ENCODE assay signal across 10 cellular contexts in the genomic region with DNA sequence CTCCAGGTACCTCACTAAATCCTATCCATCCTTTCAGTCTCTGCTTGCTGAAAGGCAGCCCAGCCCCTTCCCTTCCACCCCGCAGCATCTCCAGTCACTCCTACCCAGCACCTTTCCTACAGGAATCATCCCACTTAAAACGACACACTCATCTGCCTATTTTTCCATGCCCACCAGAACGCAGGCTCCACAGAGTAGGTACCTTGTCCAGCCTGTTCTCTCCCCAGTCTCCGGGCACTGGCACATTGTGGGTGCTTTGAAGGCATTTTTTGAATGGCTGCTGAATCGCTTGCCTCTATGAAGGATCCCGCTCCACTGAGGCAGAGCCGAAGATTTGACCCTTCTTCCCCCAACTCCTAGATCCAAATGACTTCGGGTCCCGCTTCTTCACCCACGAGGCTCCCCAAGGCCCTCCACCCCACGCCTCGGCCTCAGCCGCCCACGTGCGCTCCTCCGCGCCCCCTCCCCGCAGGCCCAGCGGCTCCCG. TPM values are rescaled to one million over a fixed set of nuclear protein-coding genes. Genes with fewer than 3 reads are reported as not detected.
DNase-seq lines count a peak whose midpoint lies in the region; ATAC-seq and TF ChIP-seq lines count a peak whose summit lies in the region.
"Had no signal": no experiment of that assay in that cellular context is flagged by ENCODE, and none has a peak within 500 bp of the region (broad histone marks: within the 10 kb centered on the region; RNA-seq: fewer than 3 reads in every experiment).

No MANE protein-coding gene starts in this region.

- H3K36me3 ChIP-seq in PC-3 (ENCODE audit: low read depth, low read length) (no peaks in the 10 kb centered on the region), sigmoid colon (no peaks in the 10 kb centered on the region), adrenal gland (replicated peaks in 1 of 2) (no peaks in the 10 kb centered on the region)
- H3K36me3 ChIP-seq: pancreas had no signal

- no peaks in the 10 kb centered on the region for H3K9me2 ChIP-seq in PC-3 (replicated peaks; ENCODE audit: low read length)

- TF ChIP-seq CTCF in PC-3 (conservative IDR thresholded peaks at IDR 0.05; ENCODE audit: low read depth, low read length) = no peak
- no peak for TF ChIP-seq CTCF in dorsolateral prefrontal cortex (IDR thresholded peaks at IDR 0.05 in 54 of 56, conservative IDR thresholded peaks at IDR 0.05 in 2 of 56; ENCODE audit: low read depth in 1 of 56, partially characterized antibody in 56 of 56)
- TF ChIP-seq CTCF in sigmoid colon (IDR thresholded peaks at IDR 0.05) = no peak
- no peak for TF ChIP-seq CTCF in adrenal gland (IDR thresholded peaks at IDR 0.05)

- peak overlapping the region; percentile 77 for H2AFZ ChIP-seq in PC-3 (ENCODE audit: low read length)

- no peak for TF ChIP-seq EP300 in sigmoid colon (IDR thresholded peaks at IDR 0.05)

- H3K27ac ChIP-seq in PC-3 (ENCODE audit: low read length) (no peak overlapping the region), dorsolateral prefrontal cortex (no peak overlapping the region), sigmoid colon (no peak overlapping the region), adrenal gland (no peak overlapping the region)
- H3K27ac ChIP-seq: epithelial cell of prostate, pancreas had no signal

- 40% methylated on average over 20 of the region's 20 CpGs for WGBS in sigmoid colon, 2 donors
- 35 to 46% (median 40%) methylated on average over 17 to 20 of the region's 20 CpGs for WGBS in adrenal gland, 4 donors

- peaks cover 23% of the 10 kb centered on the region for H3K79me2 ChIP-seq in PC-3 (ENCODE audit: low read length)

- ATAC-seq in PC-3 = no peak
- ATAC-seq in HG03520 (IDR thresholded peaks at IDR 0.05; ENCODE audit: unreplicated experiment) = no peak

- H4K20me1 ChIP-seq in PC-3 (ENCODE audit: low read length) = no peaks in the 10 kb centered on the region

- CTCF ChIA-PET in PC-3 (lab: Charles Lee) = no interaction called here

- no peaks in the 10 kb centered on the region for H3K9me3 ChIP-seq in PC-3 (ENCODE audit: low read length)
- no peaks in the 10 kb centered on the region for H3K9me3 ChIP-seq in sigmoid colon
- H3K9me3 ChIP-seq in adrenal gland (replicated peaks in 1 of 3) = no peaks in the 10 kb centered on the region
- H3K9me3 ChIP-seq: pancreas had no signal

- H3K27me3 ChIP-seq in PC-3 (ENCODE audit: low read length) = no peaks in the 10 kb centered on the region
- H3K27me3 ChIP-seq in dorsolateral prefrontal cortex = peaks cover 4 to 86% (median 61%) of the 10 kb centered on the region in 45 donors
- H3K27me3 ChIP-seq in sigmoid colon = peaks cover 35 to 74% (median 51%) of the 10 kb centered on the region in 3 donors
- peaks cover 45% of the 10 kb centered on the region for H3K27me3 ChIP-seq in adrenal gland

- TF ChIP-seq POLR2A in sigmoid colon (IDR thresholded peaks at IDR 0.05) (no peak), adrenal gland (IDR thresholded peaks at IDR 0.05) (no peak)

- intact Hi-C loops in PC-3 (cut with micrococcal nuclease) = no loop called here
- intact Hi-C loops in dorsolateral prefrontal cortex (cut with DNase I) = no loop called here
- intact Hi-C loops in sigmoid colon (cut with DNase I) = no loop called here
- intact Hi-C loops in adrenal gland (cut with DNase I) = no loop called here

- DNase-seq in PC-3 = no peak
- no peak for DNase-seq in dorsolateral prefrontal cortex
- DNase-seq in sigmoid colon = peak; percentile 19
- no peak for DNase-seq in KG1 (lab: John Stamatoyannopoulos, UW)
- DNase-seq in adrenal gland = no peak
- DNase-seq: NCI-H446 had no signal

- TSS peak; percentile 45 for BruUV-seq in PC-3 (replicated peaks; lab: Mats Ljungman, UMichigan)

- peak overlapping the region; percentile 60 for H3K9ac ChIP-seq in PC-3 (ENCODE audit: low read length)

- POLR2A ChIA-PET in PC-3 (lab: Charles Lee; ENCODE audit: unreplicated experiment) = no interaction called here

- H3K4me3 ChIP-seq in PC-3 (ENCODE audit: low read length) = peak overlapping the region; percentile 67
- H3K4me3 ChIP-seq in dorsolateral prefrontal cortex = peak overlapping the region in 50 of 59 donors; percentile 6 to 63 (median 40)
- peak overlapping the region in 3 of 4 donors; percentile 31 to 39 (median 36) for H3K4me3 ChIP-seq in sigmoid colon
- peak overlapping the region in 1 of 4 donors; percentile 35 for H3K4me3 ChIP-seq in adrenal gland

- H3K4me1 ChIP-seq in PC-3 (ENCODE audit: insufficient read depth, low read length) = peaks cover 24% of the 10 kb centered on the region
- peaks cover 0 to 16% (median 15%) of the 10 kb centered on the region in 4 donors for H3K4me1 ChIP-seq in sigmoid colon
- H3K4me1 ChIP-seq in adrenal gland (replicated peaks in 1 of 2) = peaks cover 11 to 13% of the 10 kb centered on the region in 2 donors

- H3K4me2 ChIP-seq in PC-3 (ENCODE audit: low read length) = peak overlapping the region; percentile 91

- H3F3A ChIP-seq in PC-3 (ENCODE audit: low read length, unreplicated experiment) = no peaks in the 10 kb centered on the region

RNA-seq across cellular contexts. Expression of a gene that starts 15.6 kb away (rescaled TPM):
- total RNA-seq in PC-3 (2014; rRNA removed) = 11.1 and 16.5 TPM in 2 replicates
- 10 to 100 TPM in 95 of 120 experiments, 1 to 10 TPM in 25; 4.6 to 27.9 (median 13.8) TPM for total RNA-seq in dorsolateral prefrontal cortex
- 1 to 10 TPM in 3 of 4 donors, under 1 TPM in 1; 0.99 to 4.7 (median 1.5) TPM for total RNA-seq in sigmoid colon
- 1 to 10 TPM in 1 of 3 donors, under 1 TPM in 2; 0.46 to 2.1 (median 0.60) TPM for polyA plus RNA-seq in sigmoid colon
- 1 to 10 TPM in 7 of 8 donors, under 1 TPM in 1; 0.48 to 3.6 (median 1.7) TPM for total RNA-seq in adrenal gland
- polyA plus RNA-seq in adrenal gland = 1 to 10 TPM in 2 of 3 donors, under 1 TPM in 1; 0.46 to 1.7 (median 1.0) TPM

RNA-seq across cellular contexts. Expression of a gene that starts 51.5 kb away (rescaled TPM):
- 5.1 and 8.3 TPM in 2 replicates for total RNA-seq in PC-3 (2014; rRNA removed)
- 10 to 100 TPM; 14.1 to 43.0 (median 29.6) TPM for total RNA-seq in dorsolateral prefrontal cortex
- 10 to 100 TPM; 11.9 to 16.8 (median 13.0) TPM for total RNA-seq in sigmoid colon
- polyA plus RNA-seq in sigmoid colon = 10 to 100 TPM in 2 of 3 donors, 1 to 10 TPM in 1; 8.2 to 11.8 (median 10.2) TPM
- total RNA-seq in adrenal gland = 10 to 100 TPM in 6 of 8 donors, 1 to 10 TPM in 2; 7.5 to 31.5 (median 16.7) TPM
- polyA plus RNA-seq in adrenal gland = 10 to 100 TPM in 1 of 3 donors, 1 to 10 TPM in 2; 3.4 to 39.1 (median 5.5) TPM

RNA-seq across cellular contexts. Expression of a gene that starts 51.5 kb away (rescaled TPM):
- total RNA-seq in PC-3 (2014; rRNA removed) (27.0 and 30.2 TPM in 2 replicates), dorsolateral prefrontal cortex (10 to 100 TPM; 21.9 to 44.0 (median 29.3) TPM), sigmoid colon (10 to 100 TPM; 29.9 to 40.7 (median 33.9) TPM), adrenal gland (10 to 100 TPM; 24.9 to 54.7 (median 34.0) TPM)
- polyA plus RNA-seq in sigmoid colon (10 to 100 TPM; 38.2 to 46.7 (median 38.4) TPM), adrenal gland (10 to 100 TPM; 34.5 to 66.3 (median 49.3) TPM)

RNA-seq across cellular contexts. Expression of a gene that starts 53.4 kb away (rescaled TPM):
- not detected in 2 replicates for total RNA-seq in PC-3 (2014; rRNA removed)
- 1 to 10 TPM in 113 of 120 experiments, under 1 TPM in 3, not detected in 4; 0.79 to 8.3 (median 3.3) TPM for total RNA-seq in dorsolateral prefrontal cortex
- 10 to 100 TPM; 26.5 to 45.7 (median 34.2) TPM for total RNA-seq in sigmoid colon
- polyA plus RNA-seq in sigmoid colon = 1 to 10 TPM in 2 of 3 donors, not detected in 1; 2.4 to 5.4 TPM
- total RNA-seq in adrenal gland = 1 to 10 TPM in 1 of 8 donors, under 1 TPM in 1, not detected in 6; 0.80 to 1.7 TPM
- polyA plus RNA-seq in adrenal gland = under 1 TPM in 1 of 3 donors, not detected in 2; 0.81 TPM
- total RNA-seq: subcutaneous adipose tissue had no signal

RNA-seq across cellular contexts. Expression of a gene that starts 53.6 kb away (rescaled TPM):
- 67.5 and 71.4 TPM in 2 replicates for total RNA-seq in PC-3 (2014; rRNA removed)
- total RNA-seq in dorsolateral prefrontal cortex = 100 to 1,000 TPM in 34 of 120 experiments, 10 to 100 TPM in 86; 50.3 to 125 (median 89.3) TPM
- total RNA-seq in sigmoid colon = 100 to 1,000 TPM in 1 of 4 donors, 10 to 100 TPM in 3; 63.9 to 106 (median 88.8) TPM
- polyA plus RNA-seq in sigmoid colon = 100 to 1,000 TPM in 2 of 3 donors, 10 to 100 TPM in 1; 92.7 to 194 (median 134) TPM
- total RNA-seq in adrenal gland = 10 to 100 TPM; 34.5 to 73.1 (median 69.4) TPM
- polyA plus RNA-seq in adrenal gland = 100 to 1,000 TPM in 1 of 3 donors, 10 to 100 TPM in 2; 96.0 to 182 (median 99.1) TPM
